In genomic region chr7:75916259-75916658, GRCh38 we compare ENCODE assay signal across 9 cellular contexts. TPM values are rescaled to one million over a fixed set of nuclear protein-coding genes. Genes with fewer than 3 reads are reported as not detected.
A peak's percentile ranks its signal among the peaks of the same experiment; 100 is the strongest.
DNase-seq lines count a peak whose midpoint lies in the region; ATAC-seq and TF ChIP-seq lines count a peak whose summit lies in the region.
"Had no signal": no experiment of that assay in that cellular context is flagged by ENCODE, and none has a peak within 500 bp of the region (broad histone marks: within the 10 kb centered on the region; RNA-seq: fewer than 3 reads in every experiment).

No MANE protein-coding gene starts in this region.

- no peaks in the 10 kb centered on the region for H3K36me3 ChIP-seq in mucosa of rectum (ENCODE audit: control insufficient read depth in 2 of 2, insufficient read depth in 2 of 2, low read length in 2 of 2)

- H3K9me3 ChIP-seq in mucosa of rectum (ENCODE audit: control insufficient read depth in 2 of 2, low read length in 2 of 2), result no peaks in the 10 kb centered on the region

- no peak for DNase-seq in stimulated activated naive CD8-positive, alpha-beta T cell treated with anti-CD3 and anti-CD28 coated beads, Interleukin-15, Interleukin-2, amounts not matched to agents 100 U/mL and 50 U/mL, for 24 hours
- no peak for DNase-seq in NCI-H146 treated with DMSO at 0.1 percent for 48 hours (lab: John Stamatoyannopoulos, UW; ENCODE audit: unreplicated experiment)
- no peak for DNase-seq in middle frontal gyrus (ENCODE audit: extremely low spot score, low spot score)
- DNase-seq: KG1 had no signal

- no peaks in the 10 kb centered on the region for H3K27me3 ChIP-seq in mucosa of rectum (ENCODE audit: control insufficient read depth in 2 of 2, insufficient read depth in 2 of 2, low read length in 2 of 2)

- no peak overlapping the region for H3K27ac ChIP-seq in mucosa of rectum (ENCODE audit: low read depth in 2 of 2, low read length in 2 of 2)

- H3K27me3 Mint-ChIP-seq in stimulated activated naive CD8-positive, alpha-beta T cell treated with anti-CD3 and anti-CD28 coated beads, Interleukin-15, Interleukin-2, amounts not matched to agents 100 ng/mL and 50 ng/mL, for 24 hours, result no peaks in the 10 kb centered on the region
- H3K27me3 Mint-ChIP-seq in brain, result peaks cover 8% of the 10 kb centered on the region

- peaks cover 45% of the 10 kb centered on the region for H3K4me1 Mint-ChIP-seq in stimulated activated naive CD8-positive, alpha-beta T cell treated with anti-CD3 and anti-CD28 coated beads, Interleukin-15, Interleukin-2, amounts not matched to agents 100 ng/mL and 50 ng/mL, for 24 hours (ENCODE audit: low read depth)
- H3K4me1 Mint-ChIP-seq in brain, result peaks cover 49% of the 10 kb centered on the region

- H3K4me3 ChIP-seq in mucosa of rectum (ENCODE audit: low read length in 2 of 2), result peak overlapping the region; percentile 88 to 94

- H3K36me3 Mint-ChIP-seq in stimulated activated naive CD8-positive, alpha-beta T cell treated with anti-CD3 and anti-CD28 coated beads, Interleukin-15, Interleukin-2, amounts not matched to agents 100 ng/mL and 50 ng/mL, for 24 hours (ENCODE audit: low read depth), result peaks cover 6% of the 10 kb centered on the region
- peaks cover 16% of the 10 kb centered on the region for H3K36me3 Mint-ChIP-seq in brain

- no peak overlapping the region for H3K27ac Mint-ChIP-seq in stimulated activated naive CD8-positive, alpha-beta T cell treated with anti-CD3 and anti-CD28 coated beads, Interleukin-15, Interleukin-2, amounts not matched to agents 100 ng/mL and 50 ng/mL, for 24 hours
- peak overlapping the region; percentile 80 to 93 (median 90) for H3K27ac Mint-ChIP-seq in brain

- TF ChIP-seq CTCF in brain (conservative IDR thresholded peaks at IDR 0.05), result no peak

- no peaks in the 10 kb centered on the region for H3K9me3 Mint-ChIP-seq in stimulated activated naive CD8-positive, alpha-beta T cell treated with anti-CD3 and anti-CD28 coated beads, Interleukin-15, Interleukin-2, amounts not matched to agents 100 ng/mL and 50 ng/mL, for 24 hours
- peaks cover 0 to 2% (median 0%) of the 10 kb centered on the region in 5 experiments for H3K9me3 Mint-ChIP-seq in brain

- peak overlapping the region; percentile 83 to 95 for H3K9ac ChIP-seq in mucosa of rectum (ENCODE audit: low read depth in 1 of 2, low read length in 2 of 2)

- H3K4me3 Mint-ChIP-seq in stimulated activated naive CD8-positive, alpha-beta T cell treated with anti-CD3 and anti-CD28 coated beads, Interleukin-15, Interleukin-2, amounts not matched to agents 100 ng/mL and 50 ng/mL, for 24 hours, result peak overlapping the region; percentile 89
- peak overlapping the region; percentile 92 to 98 (median 95) for H3K4me3 Mint-ChIP-seq in brain

- ATAC-seq in stimulated activated naive CD8-positive, alpha-beta T cell treated with anti-CD3 and anti-CD28 coated beads, Interleukin-15, Interleukin-2, amounts not matched to agents 100 U/mL and 50 U/mL, for 24 hours, result no peak
- ATAC-seq in HG03280 (IDR thresholded peaks at IDR 0.05; ENCODE audit: unreplicated experiment), result no peak
- no peak for ATAC-seq in HG02840 (IDR thresholded peaks at IDR 0.05; ENCODE audit: low FRiP score, unreplicated experiment)

- peaks cover 7 to 19% of the 10 kb centered on the region in 2 donors for H3K4me1 ChIP-seq in mucosa of rectum (ENCODE audit: control insufficient read depth in 2 of 2, insufficient read depth in 2 of 2, low read length in 2 of 2)

RNA-seq across cellular contexts. Expression of gene POR, which starts 1.3 kb away (rescaled TPM):
- 109 TPM for polyA plus RNA-seq in brain (ENCODE audit: insufficient read depth, low read depth, low replicate concordance)

RNA-seq across cellular contexts. Expression of gene RHBDD2, which starts 37.4 kb away (rescaled TPM):
- polyA plus RNA-seq in brain (ENCODE audit: insufficient read depth, low read depth, low replicate concordance), result 367 TPM
